Comparison of ENCODE assay signal across 8 cellular contexts in genomic region chr2:117814417-117815264, GRCh38. TPM values are rescaled to one million over a fixed set of nuclear protein-coding genes. Genes with fewer than 3 reads are reported as not detected.
DNase-seq lines count a peak whose midpoint lies in the region; ATAC-seq and TF ChIP-seq lines count a peak whose summit lies in the region.

DDX18 (plus strand) TSS chr2:117814691; CDS start chr2:117814778, 87 bp downstream.

- DNase-seq in GM13977 (ENCODE audit: low spot score) (peak; percentile 83), NCI-H1694 treated with DMSO at 0.1 percent for 48 hours (lab: John Stamatoyannopoulos, UW) (peak; percentile 99), T-helper 2 cell (peak; percentile 87 to 99 (median 96)), anterior cingulate cortex (lab: John Stamatoyannopoulos, UW) (peak; percentile 68 to 98 (median 95)), right atrium auricular region (ENCODE audit: low spot score) (peak; percentile 98), pulmonary artery endothelial cell (ENCODE audit: low read depth, low spot score) (peak; percentile 91), vagina (ENCODE audit: extremely low spot score in 2 of 2) (peak in 1 of 2 donors; percentile 97)

- intact Hi-C loops in vagina (cut with DNase I), result no loop called here

- H3K36me3 ChIP-seq in right atrium auricular region (peaks cover 21% of the 10 kb centered on the region), vagina (peaks cover 0 to 20% of the 10 kb centered on the region in 2 donors)

- H3K27ac ChIP-seq in right atrium auricular region, result peak within 1 kb of the TSS; percentile 89 to 92
- peak within 1 kb of the TSS; percentile 85 for H3K27ac ChIP-seq in vagina

- peaks cover 0 to 23% of the 10 kb centered on the region in 2 donors for H3K4me1 ChIP-seq in right atrium auricular region
- H3K4me1 ChIP-seq in vagina, result peaks cover 24% of the 10 kb centered on the region

- no peaks in the 10 kb centered on the region for H3K27me3 ChIP-seq in right atrium auricular region
- no peaks in the 10 kb centered on the region for H3K27me3 ChIP-seq in vagina

- TF ChIP-seq POLR2A in vagina (IDR thresholded peaks at IDR 0.05), result peak in 1 of 2 donors; percentile 31

- H3K4me3 ChIP-seq in right atrium auricular region (peak within 1 kb of the TSS; percentile 89 to 90), vagina (peak within 1 kb of the TSS; percentile 84 to 97)

- peak; percentile 97 for ATAC-seq in HG02885 (IDR thresholded peaks at IDR 0.05; ENCODE audit: poor library complexity, unreplicated experiment)

- in situ Hi-C loops in GM13977 (cut with MboI; ENCODE audit: low pct_unique_long_range_greater_than_20kb, low sequenced_read_pairs, unreplicated experiment), result no loop called here

- H3K9me3 ChIP-seq in right atrium auricular region (no peaks in the 10 kb centered on the region), vagina (no peaks in the 10 kb centered on the region)

- TF ChIP-seq CTCF in GM13977 (IDR thresholded peaks at IDR 0.05; ENCODE audit: extremely low read depth, insufficient read depth, missing control alignments) (peak; percentile 98), right atrium auricular region (IDR thresholded peaks at IDR 0.05) (peak; percentile 99), vagina (IDR thresholded peaks at IDR 0.05) (peak; percentile 95 to 100 (median 97))

RNA-seq across cellular contexts. Expression of gene DDX18, which starts in this region (rescaled TPM):
- 10 to 100 TPM; 23.2 to 24.5 TPM for total RNA-seq in right atrium auricular region
- total RNA-seq in pulmonary artery endothelial cell, result 55.9 and 69.6 TPM in 2 replicates
- 33.9 TPM for total RNA-seq in vagina
